Comparison of ENCODE assay signal across 14 cellular contexts in the genomic region with DNA sequence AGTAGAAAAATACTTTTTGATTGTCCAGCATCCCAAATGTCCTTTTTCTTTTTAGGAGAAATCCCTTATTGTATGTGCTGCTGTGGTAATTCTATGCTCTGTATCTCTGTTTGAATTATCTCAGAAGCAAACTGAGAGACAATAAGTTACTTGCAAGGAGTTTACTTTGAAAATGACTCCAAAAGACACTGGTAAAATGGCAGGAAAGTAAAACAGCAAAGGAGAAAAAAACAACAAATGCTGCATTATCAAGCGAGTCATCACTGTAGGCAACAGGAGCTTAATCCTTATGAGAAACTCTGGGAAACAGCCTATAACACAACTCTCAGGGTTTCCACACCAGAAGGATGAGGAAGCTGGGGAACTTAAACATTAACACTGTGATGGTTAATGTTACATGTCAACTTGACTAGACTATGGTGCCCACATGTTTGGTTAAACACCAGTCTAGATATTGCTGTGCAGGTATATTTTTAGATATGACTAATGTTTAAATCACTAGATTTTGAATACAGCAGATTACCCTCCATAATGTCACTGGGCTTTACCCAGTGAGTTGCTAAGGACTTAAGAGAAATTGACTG.
A peak's percentile ranks its signal among the peaks of the same experiment; 100 is the strongest.
DNase-seq lines count a peak whose midpoint lies in the region; ATAC-seq and TF ChIP-seq lines count a peak whose summit lies in the region.
"Had no signal": no experiment of that assay in that cellular context is flagged by ENCODE, and none has a peak within 500 bp of the region (broad histone marks: within the 10 kb centered on the region; RNA-seq: fewer than 3 reads in every experiment).

No MANE protein-coding gene starts in this region.

- H3K36me3 Mint-ChIP-seq in brain: no peaks in the 10 kb centered on the region
- H3K36me3 Mint-ChIP-seq: memory B cell had no signal

- no peaks in the 10 kb centered on the region for H3K27me3 Mint-ChIP-seq in brain
- H3K27me3 Mint-ChIP-seq: memory B cell had no signal

- DNase-seq in A172 (ENCODE audit: low spot score): peak; percentile 18
- DNase-seq in HCEC 1CT: peak; percentile 82
- DNase-seq in iris pigment epithelial cell (ENCODE audit: low read depth): peak; percentile 81
- DNase-seq in DMS153 (lab: John Stamatoyannopoulos, UW): no peak
- DNase-seq in NCI-H146 (lab: John Stamatoyannopoulos, UW): no peak
- DNase-seq in DMS 273 treated with DMSO at 0.1 percent for 48 hours (lab: John Stamatoyannopoulos, UW): no peak
- DNase-seq: activated CD4-positive, alpha-beta T cell treated with anti-CD3 and anti-CD28 coated beads for 1 hour; central memory CD4-positive, alpha-beta T cell; NCI-H345; occipital lobe; upper lobe of right lung had no signal

- H3K27ac Mint-ChIP-seq in brain: peak overlapping the region in 3 of 5 experiments; percentile 60 to 95 (median 79)
- H3K27ac Mint-ChIP-seq: memory B cell had no signal

- peaks cover 51% of the 10 kb centered on the region for H3K4me1 Mint-ChIP-seq in brain
- H3K4me1 Mint-ChIP-seq: memory B cell had no signal

- ATAC-seq in GM19023 (IDR thresholded peaks at IDR 0.05; ENCODE audit: unreplicated experiment): no peak
- ATAC-seq: upper lobe of right lung had no signal

- peaks cover 4 to 8% (median 6%) of the 10 kb centered on the region in 5 experiments for H3K9me3 Mint-ChIP-seq in brain

- H3K4me3 Mint-ChIP-seq in brain: peak overlapping the region in 3 of 5 experiments; percentile 82 to 92 (median 86)
- H3K4me3 Mint-ChIP-seq: memory B cell had no signal

- no peak for TF ChIP-seq CTCF in brain (conservative IDR thresholded peaks at IDR 0.05)

Comparison
In these comparisons a context has a peak if more than half of its experiments do, and no peak if none do; other contexts are left out.
1. DNase-seq: peak in A172 (single experiment), HCEC 1CT (single experiment) and iris pigment epithelial cell (single experiment); none in DMS153 (single experiment), NCI-H146 (single experiment) and DMS 273 treated with DMSO at 0.1 percent for 48 hours (single experiment).